In the genomic region with DNA sequence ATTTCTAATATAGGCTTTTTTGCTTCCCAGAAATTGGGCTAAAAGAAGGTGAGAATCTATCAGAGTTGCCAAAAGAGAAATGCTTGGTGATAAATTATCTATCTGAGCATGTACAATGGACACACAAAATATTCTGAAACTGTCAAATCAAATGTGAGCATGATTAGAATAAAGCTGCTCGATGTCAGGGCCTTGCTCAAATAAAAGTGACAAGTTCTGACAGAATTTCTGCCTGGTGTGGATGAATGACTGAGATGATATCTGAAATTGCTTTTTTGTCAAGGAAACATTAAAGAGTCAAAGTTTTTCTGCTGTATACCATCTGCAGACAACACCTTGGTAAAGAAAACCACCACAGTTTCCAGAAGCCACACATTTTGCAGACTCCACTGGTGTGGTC, we compare ENCODE assay signal across 34 cellular contexts.
"Had no signal": no experiment of that assay in that cellular context is flagged by ENCODE, and none has a peak within 500 bp of the region (broad histone marks: within the 10 kb centered on the region; RNA-seq: fewer than 3 reads in every experiment).

No MANE protein-coding gene starts in this region.

- H3K9ac ChIP-seq: KMS-11 had no signal

- H3K9me3 ChIP-seq: MG63 had no signal

- H3K4me3 ChIP-seq: MG63 had no signal

- H3K27ac ChIP-seq: KMS-11 had no signal

- H3K4me2 ChIP-seq: KMS-11 had no signal

- DNase-seq: Karpas-422, Kasumi-1, KG1, MG63, MM.1S, MV-4-11, NCI-H1048, NCI-H1092, NCI-H1092 treated with DMSO at 0.1 percent for 48 hours, NCI-H1105, NCI-H1105 treated with DMSO at 0.1 percent for 48 hours, NCI-H1417, NCI-H1417 treated with DMSO at 0.1 percent for 48 hours, NCI-H1436, NCI-H1436 treated with DMSO at 0.1 percent for 48 hours, NCI-H146, NCI-H1694, NCI-H1694 treated with DMSO at 0.1 percent for 48 hours, NCI-H187, NCI-H187 treated with DMSO at 0.1 percent for 48 hours, NCI-H1930, NCI-H2029, NCI-H2029 treated with DMSO at 0.1 percent for 48 hours, NCI-H2081, NCI-H2081 treated with DMSO at 0.1 percent for 48 hours, NCI-H2107, NCI-H2171, NCI-H2171 treated with DMSO at 0.1 percent for 48 hours, NCI-H2227 treated with DMSO at 0.1 percent for 48 hours, NCI-H226, NCI-H345, NCI-H446, NCI-H446 treated with DMSO at 0.1 percent for 48 hours had no signal

- H3K27me3 ChIP-seq: MG63 had no signal

- H3K36me3 ChIP-seq: MG63 had no signal
